Comparison of ENCODE assay signal across 1 cellular context in genomic region chr1:50275564-50275963, GRCh38.
TF ChIP-seq lines count a peak whose summit lies in the region.

No MANE protein-coding gene starts in this region.

TF ChIP-seq in SK-N-SH, 30 proteins besides CTCF, POLR2A, EP300 and RAD21 (continued from another document):
- no peak for TF ChIP-seq TAF1 (IDR thresholded peaks at IDR 0.05; ENCODE audit: borderline replicate concordance, low read depth, low read length)
- TF ChIP-seq NRF1 (IDR thresholded peaks at IDR 0.05; ENCODE audit: low read depth, low read length), result no peak
- TF ChIP-seq GABPA (IDR thresholded peaks at IDR 0.05; ENCODE audit: low read depth), result no peak
- no peak for TF ChIP-seq RFX5 (IDR thresholded peaks at IDR 0.05; ENCODE audit: low read length)
- no peak for TF ChIP-seq JUND (IDR thresholded peaks at IDR 0.05)
- peak; percentile 81 for TF ChIP-seq RCOR1 (IDR thresholded peaks at IDR 0.05; ENCODE audit: low read length)
- peak; percentile 30; the same call in 1 of the 2 replicates for TF ChIP-seq TCF12 (IDR thresholded peaks at IDR 0.05)
- TF ChIP-seq SIN3A (IDR thresholded peaks at IDR 0.05; ENCODE audit: borderline replicate concordance, low read depth, low read length), result no peak
- TF ChIP-seq ELF1 (IDR thresholded peaks at IDR 0.05), result no peak
- TF ChIP-seq, protein P1, sequence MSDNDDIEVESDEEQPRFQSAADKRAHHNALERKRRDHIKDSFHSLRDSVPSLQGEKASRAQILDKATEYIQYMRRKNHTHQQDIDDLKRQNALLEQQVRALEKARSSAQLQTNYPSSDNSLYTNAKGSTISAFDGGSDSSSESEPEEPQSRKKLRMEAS (IDR thresholded peaks at IDR 0.05; ENCODE audit: low read depth), result no peak
- TF ChIP-seq, protein P2, sequence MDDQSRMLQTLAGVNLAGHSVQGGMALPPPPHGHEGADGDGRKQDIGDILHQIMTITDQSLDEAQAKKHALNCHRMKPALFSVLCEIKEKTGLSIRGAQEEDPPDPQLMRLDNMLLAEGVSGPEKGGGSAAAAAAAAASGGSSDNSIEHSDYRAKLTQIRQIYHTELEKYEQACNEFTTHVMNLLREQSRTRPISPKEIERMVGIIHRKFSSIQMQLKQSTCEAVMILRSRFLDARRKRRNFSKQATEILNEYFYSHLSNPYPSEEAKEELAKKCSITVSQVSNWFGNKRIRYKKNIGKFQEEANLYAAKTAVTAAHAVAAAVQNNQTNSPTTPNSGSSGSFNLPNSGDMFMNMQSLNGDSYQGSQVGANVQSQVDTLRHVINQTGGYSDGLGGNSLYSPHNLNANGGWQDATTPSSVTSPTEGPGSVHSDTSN (IDR thresholded peaks at IDR 0.05), result no peak
- no peak for TF ChIP-seq MEF2A (IDR thresholded peaks at IDR 0.05; ENCODE audit: borderline replicate concordance, low read depth)
- TF ChIP-seq USF1 (IDR thresholded peaks at IDR 0.05; ENCODE audit: borderline replicate concordance, low read depth), result no peak
- TF ChIP-seq EZH2phosphoT487 (IDR thresholded peaks at IDR 0.05; ENCODE audit: borderline replicate concordance, low read depth), result no peak
- TF ChIP-seq MXI1 (IDR thresholded peaks at IDR 0.05; ENCODE audit: low read depth, low read length), result no peak
- TF ChIP-seq TEAD4 (IDR thresholded peaks at IDR 0.05; ENCODE audit: borderline replicate concordance, insufficient read depth), result no peak
